In the genomic region with DNA sequence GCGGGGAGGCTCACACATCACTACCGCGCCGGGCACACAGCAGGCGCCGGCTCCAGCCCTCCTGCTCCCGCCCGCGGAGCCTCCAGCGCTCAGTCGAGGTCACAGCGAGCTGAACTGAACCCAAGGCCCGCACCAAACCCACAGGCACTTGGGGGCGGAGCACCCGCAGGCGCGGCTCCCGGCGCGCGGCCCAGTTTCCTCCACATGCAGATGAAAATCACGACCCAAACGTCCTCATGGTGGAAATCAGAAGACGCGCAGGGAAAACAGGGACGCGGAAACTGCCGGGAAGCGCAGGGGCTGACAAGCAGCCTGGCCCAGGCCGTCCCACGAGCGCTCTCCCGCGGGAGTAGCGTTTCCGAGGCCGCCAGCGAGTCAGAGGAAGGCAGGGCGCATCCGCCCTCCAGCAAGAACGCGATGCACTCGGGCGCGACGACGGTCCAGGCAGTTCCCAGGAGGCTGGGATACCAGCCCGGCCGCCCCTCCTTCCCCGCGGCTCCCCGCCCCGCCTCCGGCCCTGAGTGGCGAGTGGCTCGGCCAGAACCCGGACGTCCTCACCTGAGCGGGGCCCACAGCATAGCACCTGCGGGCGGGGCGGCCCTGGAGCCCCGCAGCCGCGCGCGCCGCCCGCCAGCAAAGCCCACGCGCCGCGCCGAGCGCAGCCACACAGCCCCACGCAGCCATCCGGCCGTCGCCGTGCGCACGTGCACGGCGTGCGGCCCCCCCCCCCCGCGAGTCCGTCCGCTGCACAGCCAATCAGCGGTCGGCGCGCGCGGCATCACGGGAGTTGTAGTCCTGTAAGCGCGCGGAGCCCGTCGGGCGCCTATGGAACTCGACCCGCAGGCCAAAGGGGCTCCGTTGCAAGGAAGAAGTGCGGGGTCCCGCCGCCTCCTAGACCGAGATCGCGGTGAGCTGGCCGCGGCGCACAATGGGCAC, we compare ENCODE assay signal across 1 cellular context.
TF ChIP-seq lines count a peak whose summit lies in the region.

TSS of gene HDHD5 (minus strand) at position 710 of the 936 bp plus-strand sequence. CDS start at position 684, 26 bp downstream.

TF ChIP-seq in HepG2, 621 proteins besides CTCF, POLR2A, EP300 and RAD21 (continued from another document):
- peak; percentile 17; the same call in 1 of the 2 replicates for TF ChIP-seq ZNF687 (CRISPR knock-in tag; IDR thresholded peaks at IDR 0.05)
